1 cellular context compared by ENCODE assay signal in the genomic region with DNA sequence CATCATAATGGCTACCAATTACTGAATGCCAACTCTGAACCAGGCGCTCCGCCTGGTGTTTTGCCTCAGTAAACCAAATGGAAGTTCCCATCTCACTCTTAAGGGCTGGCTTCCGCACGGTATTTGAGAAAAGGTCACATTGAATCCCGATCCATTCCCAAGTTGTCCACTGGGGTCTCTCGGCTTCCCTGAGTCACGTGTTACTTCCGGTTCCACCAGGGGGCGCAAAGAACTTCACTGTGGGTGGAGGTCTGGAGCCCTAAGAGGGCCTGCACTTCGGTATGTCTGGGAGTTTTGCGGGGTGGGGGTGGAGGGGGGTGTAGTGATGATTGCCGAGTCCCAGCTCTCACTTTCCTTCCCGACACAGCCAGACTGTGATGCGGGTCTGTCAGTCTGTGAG.
A peak's percentile ranks its signal among the peaks of the same experiment; 100 is the strongest.
TF ChIP-seq lines count a peak whose summit lies in the region.

No MANE protein-coding gene starts in this region.

TF ChIP-seq in HepG2, 621 proteins besides CTCF, POLR2A, EP300 and RAD21:
- TF ChIP-seq, protein P1, sequence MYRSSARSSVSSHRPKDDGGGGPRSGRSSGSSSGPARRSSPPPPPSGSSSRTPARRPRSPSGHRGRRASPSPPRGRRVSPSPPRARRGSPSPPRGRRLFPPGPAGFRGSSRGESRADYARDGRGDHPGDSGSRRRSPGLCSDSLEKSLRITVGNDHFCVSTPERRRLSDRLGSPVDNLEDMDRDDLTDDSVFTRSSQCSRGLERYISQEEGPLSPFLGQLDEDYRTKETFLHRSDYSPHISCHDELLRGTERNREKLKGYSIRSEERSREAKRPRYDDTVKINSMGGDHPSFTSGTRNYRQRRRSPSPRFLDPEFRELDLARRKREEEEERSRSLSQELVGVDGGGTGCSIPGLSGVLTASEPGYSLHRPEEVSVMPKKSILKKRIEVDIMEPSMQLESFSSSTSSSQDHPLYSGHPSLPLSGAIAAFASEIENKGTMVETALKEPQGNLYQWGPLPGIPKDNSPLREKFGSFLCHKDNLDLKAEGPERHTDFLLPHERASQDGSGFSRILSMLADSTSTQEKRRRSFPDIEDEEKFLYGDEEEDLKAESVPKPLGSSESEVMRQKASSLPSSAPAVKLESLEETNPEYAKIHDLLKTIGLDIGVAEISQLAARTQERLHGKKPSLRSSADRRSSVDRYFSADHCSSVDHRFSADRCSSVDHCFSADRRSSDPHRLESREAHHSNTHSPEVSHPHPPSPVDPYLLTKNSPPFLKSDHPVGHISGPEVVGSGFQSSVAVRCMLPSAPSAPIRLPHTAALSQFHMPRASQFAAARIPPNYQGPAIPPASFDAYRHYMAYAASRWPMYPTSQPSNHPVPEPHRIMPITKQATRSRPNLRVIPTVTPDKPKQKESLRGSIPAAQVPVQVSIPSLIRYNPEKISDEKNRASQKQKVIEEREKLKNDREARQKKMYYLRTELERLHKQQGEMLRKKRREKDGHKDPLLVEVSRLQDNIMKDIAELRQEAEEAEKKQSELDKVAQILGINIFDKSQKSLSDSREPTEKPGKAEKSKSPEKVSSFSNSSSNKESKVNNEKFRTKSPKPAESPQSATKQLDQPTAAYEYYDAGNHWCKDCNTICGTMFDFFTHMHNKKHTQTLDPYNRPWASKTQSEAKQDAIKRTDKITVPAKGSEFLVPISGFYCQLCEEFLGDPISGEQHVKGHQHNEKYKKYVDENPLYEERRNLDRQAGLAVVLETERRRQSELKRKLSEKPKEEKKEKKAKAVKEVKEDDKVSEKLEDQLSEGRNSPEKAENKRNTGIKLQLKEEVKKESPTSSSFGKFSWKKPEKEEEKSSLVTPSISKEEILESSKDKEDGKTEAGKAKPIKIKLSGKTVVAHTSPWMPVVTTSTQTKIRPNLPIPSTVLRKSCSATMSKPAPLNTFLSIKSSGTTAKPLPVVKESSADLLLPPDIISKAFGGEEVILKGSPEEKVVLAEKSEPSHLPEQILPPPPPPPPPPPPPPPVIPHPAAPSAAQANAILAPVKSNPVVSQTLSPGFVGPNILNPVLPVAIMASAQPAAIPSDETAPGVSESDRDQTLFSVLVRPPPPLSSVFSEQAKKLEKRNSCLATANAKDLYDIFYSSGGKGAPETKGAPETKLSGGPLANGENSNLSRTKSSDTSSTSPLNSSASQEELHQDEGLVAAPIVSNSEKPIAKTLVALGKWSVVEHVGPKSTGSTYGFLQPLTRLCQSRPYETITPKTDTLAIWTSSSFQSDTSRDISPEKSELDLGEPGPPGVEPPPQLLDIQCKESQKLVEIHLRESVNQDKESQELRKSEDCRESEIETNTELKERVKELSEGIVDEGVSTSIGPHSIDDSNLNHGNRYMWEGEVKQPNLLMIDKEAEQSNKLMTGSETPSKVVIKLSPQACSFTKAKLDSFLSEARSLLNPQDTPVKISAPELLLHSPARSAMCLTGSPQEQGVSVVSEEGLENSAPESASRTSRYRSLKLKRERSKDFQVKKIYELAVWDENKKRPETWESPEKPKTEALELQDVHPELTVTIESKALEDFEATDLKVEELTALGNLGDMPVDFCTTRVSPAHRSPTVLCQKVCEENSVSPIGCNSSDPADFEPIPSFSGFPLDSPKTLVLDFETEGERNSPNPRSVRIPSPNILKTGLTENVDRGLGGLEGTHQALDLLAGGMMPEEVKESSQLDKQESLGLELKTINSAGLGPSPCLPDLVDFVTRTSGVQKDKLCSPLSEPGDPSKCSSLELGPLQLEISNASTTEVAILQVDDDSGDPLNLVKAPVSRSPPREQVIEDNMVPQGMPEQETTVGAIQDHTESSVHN (CRISPR knock-in tag; IDR thresholded peaks at IDR 0.05) = no peak
- TF ChIP-seq ZNF772 (CRISPR knock-in tag; IDR thresholded peaks at IDR 0.05) = no peak
- TF ChIP-seq BHLHE40 (IDR thresholded peaks at IDR 0.05; ENCODE audit: low read length) = peak; percentile 65
- TF ChIP-seq, protein P2, sequence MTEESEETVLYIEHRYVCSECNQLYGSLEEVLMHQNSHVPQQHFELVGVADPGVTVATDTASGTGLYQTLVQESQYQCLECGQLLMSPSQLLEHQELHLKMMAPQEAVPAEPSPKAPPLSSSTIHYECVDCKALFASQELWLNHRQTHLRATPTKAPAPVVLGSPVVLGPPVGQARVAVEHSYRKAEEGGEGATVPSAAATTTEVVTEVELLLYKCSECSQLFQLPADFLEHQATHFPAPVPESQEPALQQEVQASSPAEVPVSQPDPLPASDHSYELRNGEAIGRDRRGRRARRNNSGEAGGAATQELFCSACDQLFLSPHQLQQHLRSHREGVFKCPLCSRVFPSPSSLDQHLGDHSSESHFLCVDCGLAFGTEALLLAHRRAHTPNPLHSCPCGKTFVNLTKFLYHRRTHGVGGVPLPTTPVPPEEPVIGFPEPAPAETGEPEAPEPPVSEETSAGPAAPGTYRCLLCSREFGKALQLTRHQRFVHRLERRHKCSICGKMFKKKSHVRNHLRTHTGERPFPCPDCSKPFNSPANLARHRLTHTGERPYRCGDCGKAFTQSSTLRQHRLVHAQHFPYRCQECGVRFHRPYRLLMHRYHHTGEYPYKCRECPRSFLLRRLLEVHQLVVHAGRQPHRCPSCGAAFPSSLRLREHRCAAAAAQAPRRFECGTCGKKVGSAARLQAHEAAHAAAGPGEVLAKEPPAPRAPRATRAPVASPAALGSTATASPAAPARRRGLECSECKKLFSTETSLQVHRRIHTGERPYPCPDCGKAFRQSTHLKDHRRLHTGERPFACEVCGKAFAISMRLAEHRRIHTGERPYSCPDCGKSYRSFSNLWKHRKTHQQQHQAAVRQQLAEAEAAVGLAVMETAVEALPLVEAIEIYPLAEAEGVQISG (CRISPR knock-in tag; IDR thresholded peaks at IDR 0.05) = no peak
- TF ChIP-seq GABPA (IDR thresholded peaks at IDR 0.05; ENCODE audit: low read depth, low read length) = no peak
- TF ChIP-seq GABPA (CRISPR knock-in tag; IDR thresholded peaks at IDR 0.05; ENCODE audit: low read depth) = peak; percentile 43; the same call in 1 of the 2 replicates
- no peak for TF ChIP-seq ZKSCAN1 (IDR thresholded peaks at IDR 0.05; ENCODE audit: low read length)
